Comparison of ENCODE assay signal across 36 cellular contexts in the genomic region with DNA sequence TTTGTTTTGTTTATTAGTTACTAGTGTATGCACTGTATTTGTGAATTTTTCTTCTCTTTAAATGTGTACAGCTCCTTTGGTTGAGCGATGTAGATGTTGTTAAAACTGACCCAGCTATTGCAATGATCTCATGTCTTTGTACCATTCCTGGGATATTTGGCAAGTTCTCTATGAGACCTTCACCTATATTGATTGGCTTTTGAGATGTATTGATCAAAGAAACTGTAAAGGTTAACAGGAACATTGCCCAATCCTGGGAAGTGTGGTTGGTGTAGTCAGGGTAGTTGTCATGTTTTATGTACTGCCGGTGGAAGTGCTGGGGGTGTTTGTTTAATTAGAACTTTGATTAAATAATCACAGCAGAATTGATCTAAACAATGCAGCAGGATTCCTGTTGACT. TPM values are rescaled to one million over a fixed set of nuclear protein-coding genes. Genes with fewer than 3 reads are reported as not detected.
"Had no signal": no experiment of that assay in that cellular context is flagged by ENCODE, and none has a peak within 500 bp of the region (broad histone marks: within the 10 kb centered on the region; RNA-seq: fewer than 3 reads in every experiment).

No MANE protein-coding gene starts in this region.

- H3K27ac ChIP-seq: adrenal gland, cardiac muscle cell, VCaP had no signal

- H3K9me3 ChIP-seq: adrenal gland had no signal

- H3K27me3 ChIP-seq: adrenal gland, cardiac muscle cell had no signal

- ATAC-seq: activated CD4-positive, alpha-beta T cell treated with anti-CD3 and anti-CD28 coated beads for 36 hours; activated CD8-positive, alpha-beta memory T cell treated with anti-CD3 and anti-CD28 coated beads, Interleukin-2, amount 10 ng/mL, durations not matched to agents 7 days and 5 days; activated CD8-positive, alpha-beta T cell treated with anti-CD3 and anti-CD28 coated beads, Interleukin-2, amount 10 ng/mL, durations not matched to agents 7 days and 5 days; activated naive CD4-positive, alpha-beta T cell treated with anti-CD3 and anti-CD28 coated beads, Interleukin-2, amount 50 U/mL, for 72 hours; activated T-cell treated with anti-CD3 and anti-CD28 coated beads, Interleukin-2, amount 50 U/mL, for 4 hours; activated T-cell treated with anti-CD3 and anti-CD28 coated beads, Interleukin-2, amount 50 U/mL, for 72 hours; activated T-helper 17 cell treated with anti-CD3 and anti-CD28 coated beads, Interleukin-2, amount 50 U/mL, for 72 hours had no signal

- DNase-seq: activated B cell treated with CpG ODN at 0.5 μM for 24 hours; activated CD4-positive, alpha-beta memory T cell treated with anti-CD3 and anti-CD28 coated beads, Interleukin-2, amount 10 ng/mL, durations not matched to agents 7 days and 5 days; activated CD4-positive, alpha-beta T cell treated with anti-CD3 and anti-CD28 coated beads for 36 hours; activated CD4-positive, alpha-beta T cell treated with anti-CD3 and anti-CD28 coated beads for 48 hours; activated CD4-positive, alpha-beta T cell treated with anti-CD3 and anti-CD28 coated beads, Interleukin-2, amount 10 ng/mL, durations not matched to agents 7 days and 5 days; activated CD4-positive, alpha-beta T cell treated with anti-CD3 and anti-CD28 coated beads, Interleukin-2, amount 50 U/mL, for 48 hours; activated CD4-positive, CD25-positive, alpha-beta regulatory T cell treated with anti-CD3 and anti-CD28 coated beads, Interleukin-2, amount 50 U/mL, for 72 hours; activated CD8-positive, alpha-beta memory T cell treated with anti-CD3 and anti-CD28 coated beads for 24 hours; activated CD8-positive, alpha-beta memory T cell treated with anti-CD3 and anti-CD28 coated beads, Interleukin-2, amount 10 ng/mL, durations not matched to agents 7 days and 5 days; activated CD8-positive, alpha-beta T cell treated with anti-CD3 and anti-CD28 coated beads, Interleukin-2, amount 10 ng/mL, durations not matched to agents 7 days and 5 days; activated effector memory CD4-positive, alpha-beta T cell treated with anti-CD3 and anti-CD28 coated beads, Interleukin-2, amount 50 U/mL, for 16 hours; activated gamma-delta T cell treated with Interleukin-2 at 50 U/mL for 16 hours; activated naive CD4-positive, alpha-beta T cell; activated naive CD4-positive, alpha-beta T cell treated with anti-CD3 and anti-CD28 coated beads for 36 hours; activated naive CD4-positive, alpha-beta T cell treated with anti-CD3 and anti-CD28 coated beads, Interleukin-2, amount 50 U/mL, for 16 hours; activated naive CD8-positive, alpha-beta T cell treated with anti-CD3 and anti-CD28 coated beads for 36 hours; activated T-cell treated with anti-CD3 and anti-CD28 coated beads for 4 hours; activated T-cell treated with anti-CD3 and anti-CD28 coated beads, Interleukin-2, amount 50 U/mL, for 1 hour; activated T-cell treated with anti-CD3 and anti-CD28 coated beads, Interleukin-2, amount 50 U/mL, for 4 hours; activated T-cell treated with anti-CD3 and anti-CD28 coated beads, Interleukin-2, amount 50 U/mL, for 72 hours; adrenal gland; amniotic stem cell; aorta; caudate nucleus; cerebellar nuclear complex; T-helper 1 cell; T-helper 2 cell; T-helper 9 cell had no signal

- H3K36me3 ChIP-seq: adrenal gland had no signal

- FAIRE-seq: astrocyte, bronchial epithelial cell, TTC549 had no signal

- H3K4me3 ChIP-seq: adrenal gland, cardiac muscle cell had no signal

- H3K4me1 ChIP-seq: adrenal gland had no signal

RNA-seq across cellular contexts. Expression of a gene that starts 43.1 kb away (rescaled TPM):
- total RNA-seq: activated B cell treated with CpG ODN at 0.5 μM for 24 hours; activated CD4-positive, alpha-beta memory T cell treated with anti-CD3 and anti-CD28 coated beads, Interleukin-2, amount 10 ng/mL, durations not matched to agents 7 days and 5 days; activated CD4-positive, alpha-beta T cell treated with anti-CD3 and anti-CD28 coated beads for 36 hours; activated CD4-positive, alpha-beta T cell treated with anti-CD3 and anti-CD28 coated beads, Interleukin-2, amount 10 ng/mL, durations not matched to agents 7 days and 5 days; activated CD8-positive, alpha-beta memory T cell treated with anti-CD3 and anti-CD28 coated beads, Interleukin-2, amount 10 ng/mL, durations not matched to agents 7 days and 5 days; activated CD8-positive, alpha-beta T cell treated with anti-CD3 and anti-CD28 coated beads, Interleukin-2, amount 10 ng/mL, durations not matched to agents 7 days and 5 days; activated naive CD4-positive, alpha-beta T cell treated with anti-CD3 and anti-CD28 coated beads for 36 hours; activated naive CD4-positive, alpha-beta T cell treated with anti-CD3 and anti-CD28 coated beads, Interleukin-2, amount 50 U/mL, for 72 hours; activated naive CD8-positive, alpha-beta T cell treated with anti-CD3 and anti-CD28 coated beads for 36 hours; activated T-cell treated with anti-CD3 and anti-CD28 coated beads, Interleukin-2, amount 50 U/mL, for 72 hours; activated T-helper 1 cell treated with anti-CD3 and anti-CD28 coated beads, Interleukin-12 subunit alpha, Interleukin-12 subunit beta, Interleukin-2, Interleukin-4 antibody, amounts not matched to agents 30 ng/mL and 10 ng/mL and 1 ng/mL, durations not matched to agents 14 hours and 24 hours and 36 hours; activated T-helper 17 cell treated with anti-CD3 and anti-CD28 coated beads, Interleukin-2, amount 50 U/mL, for 72 hours had no signal
